In genomic region chr15:101168898-101169297, GRCh38 we compare ENCODE assay signal across 11 cellular contexts.
DNase-seq lines count a peak whose midpoint lies in the region; ATAC-seq and TF ChIP-seq lines count a peak whose summit lies in the region.
"Had no signal": no experiment of that assay in that cellular context is flagged by ENCODE, and none has a peak within 500 bp of the region (broad histone marks: within the 10 kb centered on the region; RNA-seq: fewer than 3 reads in every experiment).

No MANE protein-coding gene starts in this region.

- no peak overlapping the region for H2AFZ ChIP-seq in Loucy (ENCODE audit: low read length)

- intact Hi-C loops in CD14-positive monocyte (cut with micrococcal nuclease) (no loop called here), gastrocnemius medialis (cut with DNase I; ENCODE audit: low total_unique reads) (no loop called here)

- H3K27ac Mint-ChIP-seq in CD14-positive monocyte = peak overlapping the region; percentile 46 to 97 (median 96)
- H3K27ac Mint-ChIP-seq: progenitor cell of endocrine pancreas had no signal

- peaks cover 3% of the 10 kb centered on the region; the same call in 1 of the 2 replicates for H3F3A ChIP-seq in Loucy (ENCODE audit: low read depth)

- ATAC-seq in gastrocnemius medialis = no peak
- ATAC-seq in HG03520 (IDR thresholded peaks at IDR 0.05; ENCODE audit: unreplicated experiment) = no peak

- H3K36me3 Mint-ChIP-seq in CD14-positive monocyte = peaks cover 13 to 14% of the 10 kb centered on the region in 2 donors

- H3K27me3 ChIP-seq in Loucy (ENCODE audit: insufficient read depth, low read length, poor library complexity, severe bottlenecking) (no peaks in the 10 kb centered on the region), gastrocnemius medialis (no peaks in the 10 kb centered on the region)

- H3K27ac ChIP-seq in epithelial cell of prostate (peak overlapping the region; percentile 94), gastrocnemius medialis (peak overlapping the region; percentile 61 to 78 (median 73))

- H3K79me2 ChIP-seq in Loucy (ENCODE audit: insufficient read depth, low read length) = peaks cover 14% of the 10 kb centered on the region; the same call in 1 of the 2 replicates

- H3K4me2 ChIP-seq in Loucy (ENCODE audit: low read depth, low read length, poor library complexity, severe bottlenecking) = peak overlapping the region; percentile 74

- peak overlapping the region in 1 of 2 donors; percentile 89 for H3K4me3 Mint-ChIP-seq in CD14-positive monocyte

- H3K27me3 Mint-ChIP-seq in CD14-positive monocyte (ENCODE audit: low read depth in 3 of 3) = peaks cover 0 to 2% (median 0%) of the 10 kb centered on the region in 3 donors
- H3K27me3 Mint-ChIP-seq: progenitor cell of endocrine pancreas had no signal

- TF ChIP-seq CTCF in CD14-positive monocyte (IDR thresholded peaks at IDR 0.05) (no peak), Loucy (conservative IDR thresholded peaks at IDR 0.05; ENCODE audit: low read length) (no peak), gastrocnemius medialis (IDR thresholded peaks at IDR 0.05 in 4 of 5, conservative IDR thresholded peaks at IDR 0.05 in 1 of 5) (no peak)

- H3K4me1 ChIP-seq in Loucy (ENCODE audit: insufficient read depth, low read length, poor library complexity, severe bottlenecking) (peaks cover 63% of the 10 kb centered on the region), gastrocnemius medialis (peaks cover 12 to 32% of the 10 kb centered on the region in 2 donors)

- DNase-seq in CD14-positive monocyte (ENCODE audit: low spot score) (no peak), epithelial cell of prostate (ENCODE audit: low read depth, low spot score) (no peak), gastrocnemius medialis (no peak), NCI-H2227 (lab: John Stamatoyannopoulos, UW; ENCODE audit: unreplicated experiment) (no peak), activated gamma-delta T cell treated with Interleukin-2 at 50 U/mL for 16 hours (no peak)
- DNase-seq in stimulated activated CD4-positive, alpha-beta T cell treated with anti-CD3 and anti-CD28 coated beads, Interleukin-4, amount 100 ng/mL, for 1 hour = no peak
- DNase-seq: DMS153, NCI-H1417 had no signal

- H3K9me2 ChIP-seq in Loucy (replicated peaks; ENCODE audit: low read depth, low read length) = no peaks in the 10 kb centered on the region

- peaks cover 11 to 31% (median 27%) of the 10 kb centered on the region in 7 donors for H3K9me3 Mint-ChIP-seq in CD14-positive monocyte

- in situ Hi-C loops in gastrocnemius medialis (cut with MboI; ENCODE audit: low sequenced_read_pairs in 4 of 4) = no loop called here

- H3K4me3 ChIP-seq in Loucy (ENCODE audit: low read length, poor library complexity, severe bottlenecking) = peak overlapping the region; percentile 65
- no peak overlapping the region for H3K4me3 ChIP-seq in gastrocnemius medialis

- peaks cover 60% of the 10 kb centered on the region for H3K4me1 Mint-ChIP-seq in CD14-positive monocyte

- TF ChIP-seq POLR2A in gastrocnemius medialis (IDR thresholded peaks at IDR 0.05) = no peak

- peak overlapping the region; percentile 66 for H3K9ac ChIP-seq in Loucy (ENCODE audit: low read depth, low read length, poor library complexity, severe bottlenecking)

- H3K9me3 ChIP-seq in Loucy (ENCODE audit: insufficient read depth, low read depth, low read length) (peaks cover 21% of the 10 kb centered on the region; the same call in 1 of the 2 replicates), gastrocnemius medialis (peaks cover 0 to 9% (median 0%) of the 10 kb centered on the region in 3 donors)

- H4K20me1 ChIP-seq in Loucy (ENCODE audit: insufficient read depth, low read length, poor library complexity, severe bottlenecking) = no peaks in the 10 kb centered on the region

- H3K36me3 ChIP-seq in Loucy (ENCODE audit: insufficient read depth, low read length) (peaks cover 6% of the 10 kb centered on the region; the same call in 1 of the 2 replicates), gastrocnemius medialis (no peaks in the 10 kb centered on the region)
